Comparison of ENCODE assay signal across 11 cellular contexts in the genomic region with DNA sequence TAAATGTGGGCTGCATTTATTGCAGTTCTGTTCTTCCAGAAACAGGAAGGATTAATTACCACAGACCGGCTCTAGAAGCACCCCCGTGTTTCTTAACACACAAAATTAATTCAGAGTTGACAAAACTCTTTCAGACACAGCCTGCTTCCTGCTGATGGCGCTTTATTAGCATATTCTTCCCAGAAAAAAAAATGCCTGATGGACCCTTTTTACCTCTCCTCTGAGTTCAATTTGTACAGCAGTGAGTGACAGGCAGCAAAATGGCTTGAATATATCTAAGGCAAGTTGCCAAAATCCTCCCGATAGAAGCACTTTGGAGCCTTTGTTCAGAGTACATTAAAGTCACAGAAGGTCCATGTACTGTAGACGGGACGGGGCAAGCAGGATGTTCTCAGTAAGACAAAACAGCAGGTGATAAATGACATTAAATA.
A peak's percentile ranks its signal among the peaks of the same experiment; 100 is the strongest.
DNase-seq lines count a peak whose midpoint lies in the region; ATAC-seq and TF ChIP-seq lines count a peak whose summit lies in the region.
"Had no signal": no experiment of that assay in that cellular context is flagged by ENCODE, and none has a peak within 500 bp of the region (broad histone marks: within the 10 kb centered on the region; RNA-seq: fewer than 3 reads in every experiment).

No MANE protein-coding gene starts in this region.

- in situ Hi-C loops in brain microvascular endothelial cell (cut with HindIII; ENCODE audit: low pct_ligation_motif_present, low sequenced_read_pairs) = no loop called here

- H3K4me1 ChIP-seq in neutrophil (ENCODE audit: control insufficient read depth in 1 of 2, insufficient read depth in 1 of 2, low read depth in 1 of 2, low read length in 1 of 2) (peaks cover 25 to 40% of the 10 kb centered on the region in 2 experiments), foreskin keratinocyte (peaks cover 5% of the 10 kb centered on the region)
- H3K4me1 ChIP-seq: body of pancreas had no signal

- H3K9me3 ChIP-seq in neutrophil = no peaks in the 10 kb centered on the region
- H3K9me3 ChIP-seq: body of pancreas, mucosa of descending colon had no signal

- no peak overlapping the region for H3K27ac ChIP-seq in brain microvascular endothelial cell
- peak overlapping the region; percentile 18 for H3K27ac ChIP-seq in neutrophil
- no peak overlapping the region for H3K27ac ChIP-seq in foreskin keratinocyte
- H3K27ac ChIP-seq: body of pancreas had no signal

- H3K27me3 ChIP-seq in brain microvascular endothelial cell (replicated peaks) = no peaks in the 10 kb centered on the region
- no peaks in the 10 kb centered on the region for H3K27me3 ChIP-seq in neutrophil
- no peaks in the 10 kb centered on the region for H3K27me3 ChIP-seq in foreskin keratinocyte
- H3K27me3 ChIP-seq: body of pancreas had no signal

- DNase-seq in Jurkat, Clone E6-1 (ENCODE audit: low read depth, low spot score) = peak; percentile 12
- DNase-seq in NCI-H345 (lab: John Stamatoyannopoulos, UW) = peak; percentile 81
- no peak for DNase-seq in brain microvascular endothelial cell
- DNase-seq in central memory CD4-positive, alpha-beta T cell = no peak
- DNase-seq in foreskin keratinocyte = no peak
- DNase-seq in activated CD4-positive, alpha-beta T cell treated with anti-CD3 and anti-CD28 coated beads, Interleukin-2, amount 50 U/mL, for 1 hour = no peak
- DNase-seq in RKO (ENCODE audit: low spot score) = no peak
- DNase-seq: body of pancreas, mucosa of descending colon, NCI-H2227 treated with DMSO at 0.1 percent for 48 hours had no signal

- TF ChIP-seq CTCF in brain microvascular endothelial cell (IDR thresholded peaks at IDR 0.05; ENCODE audit: low read depth, low read length, missing control alignments) (no peak), neutrophil (IDR thresholded peaks at IDR 0.05) (no peak), foreskin keratinocyte (conservative IDR thresholded peaks at IDR 0.05) (no peak)

- no peaks in the 10 kb centered on the region for H3K36me3 ChIP-seq in brain microvascular endothelial cell (replicated peaks)
- no peaks in the 10 kb centered on the region for H3K36me3 ChIP-seq in neutrophil

- H3K4me3 ChIP-seq in Jurkat, Clone E6-1 (ENCODE audit: low read length) = no peak overlapping the region
- H3K4me3 ChIP-seq in brain microvascular endothelial cell (ENCODE audit: low read depth, low read length) (peak overlapping the region; percentile 4), neutrophil (ENCODE audit: low read depth in 1 of 2, low read length in 1 of 2) (peak overlapping the region in 1 of 2 experiments; percentile 37)
- H3K4me3 ChIP-seq: body of pancreas, mucosa of descending colon had no signal

- ATAC-seq in foreskin keratinocyte = no peak
- ATAC-seq: body of pancreas, mucosa of descending colon had no signal

Comparison
In these comparisons a context has a peak if more than half of its experiments do, and no peak if none do; other contexts are left out.
1. DNase-seq: peak in Jurkat, Clone E6-1 (single experiment) and NCI-H345 (single experiment); none in brain microvascular endothelial cell (single experiment), central memory CD4-positive, alpha-beta T cell (single experiment), foreskin keratinocyte (0 of 2), activated CD4-positive, alpha-beta T cell treated with anti-CD3 and anti-CD28 coated beads, Interleukin-2, amount 50 U/mL, for 1 hour (single experiment) and RKO (single experiment).